In genomic region chr17:58219007-58219788, GRCh38 we compare ENCODE assay signal across 8 cellular contexts. TPM values are rescaled to one million over a fixed set of nuclear protein-coding genes. Genes with fewer than 3 reads are reported as not detected.
DNase-seq lines count a peak whose midpoint lies in the region; ATAC-seq, FAIRE-seq and TF ChIP-seq lines count a peak whose summit lies in the region.

Gene MKS1 (minus strand): TSS chr17:58219255. CDS start chr17:58219230, 25 bp downstream.

- intact Hi-C loops in activated T-helper 2 cell treated with anti-CD3 and anti-CD28 coated beads, Interferon-gamma antibody, Interleukin-2, Interleukin-4, amounts not matched to agents 10 μg/mL and 5 μg/mL and 100 μg/mL, durations not matched to agents 14 hours and 24 hours and 36 hours (cut with micrococcal nuclease): no loop called here

- peak within 1 kb of the TSS; percentile 96 for H3K4me3 Mint-ChIP-seq in activated T-helper 2 cell treated with anti-CD3 and anti-CD28 coated beads, Interferon-gamma antibody, Interleukin-2, Interleukin-4, amounts not matched to agents 10 μg/mL and 5 μg/mL and 100 μg/mL, durations not matched to agents 14 hours and 24 hours and 36 hours (ENCODE audit: low read depth)
- peak within 1 kb of the TSS; percentile 90 to 94 (median 92) for H3K4me3 Mint-ChIP-seq in nephron

- H3K4me3 ChIP-seq in fibroblast of pulmonary artery (replicated peaks; ENCODE audit: low read depth, low read length): peak within 1 kb of the TSS; percentile 87

- peak; percentile 96 for TF ChIP-seq POLR2A in H54 (IDR thresholded peaks at IDR 0.05; ENCODE audit: low read depth, low read length)

- H3K4me1 Mint-ChIP-seq in activated T-helper 2 cell treated with anti-CD3 and anti-CD28 coated beads, Interferon-gamma antibody, Interleukin-2, Interleukin-4, amounts not matched to agents 10 μg/mL and 5 μg/mL and 100 μg/mL, durations not matched to agents 14 hours and 24 hours and 36 hours (ENCODE audit: low read depth): peaks cover 28% of the 10 kb centered on the region
- H3K4me1 Mint-ChIP-seq in nephron: peaks cover 6% of the 10 kb centered on the region

- H3K9me3 Mint-ChIP-seq in activated T-helper 2 cell treated with anti-CD3 and anti-CD28 coated beads, Interferon-gamma antibody, Interleukin-2, Interleukin-4, amounts not matched to agents 10 μg/mL and 5 μg/mL and 100 μg/mL, durations not matched to agents 14 hours and 24 hours and 36 hours: no peaks in the 10 kb centered on the region
- H3K9me3 Mint-ChIP-seq in nephron: no peaks in the 10 kb centered on the region

- DNase-seq in G401 (ENCODE audit: low spot score) (peak; percentile 91), H54 (ENCODE audit: insufficient read length, low spot score) (peak; percentile 99), LoVo (ENCODE audit: low spot score) (peak; percentile 95), RWPE1 (ENCODE audit: low spot score) (peak; percentile 98), fibroblast of pulmonary artery (ENCODE audit: low read depth) (peak; percentile 93)
- peak; percentile 95 for DNase-seq in activated T-helper 2 cell treated with anti-CD3 and anti-CD28 coated beads, Interferon-gamma antibody, Interleukin-2, Interleukin-4, amounts not matched to agents 10 μg/mL and 5 μg/mL and 100 μg/mL, durations not matched to agents 14 hours and 24 hours and 36 hours (ENCODE audit: low spot score)
- DNase-seq in stimulated activated naive CD8-positive, alpha-beta T cell treated with anti-CD3 and anti-CD28 coated beads, Interleukin-15, Interleukin-2, amounts not matched to agents 100 U/mL and 50 U/mL, for 24 hours: peak; percentile 96

- POLR2A ChIA-PET in RWPE1 (lab: Yijun Ruan, JAX; ENCODE audit: low non-redundant PET): no interaction called here

- peak; percentile 90 for FAIRE-seq in H54 (lab: Jason Lieb, UNC)

- peak within 1 kb of the TSS; percentile 66 for H3K27ac ChIP-seq in RWPE1

- H3K27me3 Mint-ChIP-seq in activated T-helper 2 cell treated with anti-CD3 and anti-CD28 coated beads, Interferon-gamma antibody, Interleukin-2, Interleukin-4, amounts not matched to agents 10 μg/mL and 5 μg/mL and 100 μg/mL, durations not matched to agents 14 hours and 24 hours and 36 hours (ENCODE audit: low read depth): peaks cover 8% of the 10 kb centered on the region
- peaks cover 15% of the 10 kb centered on the region for H3K27me3 Mint-ChIP-seq in nephron (ENCODE audit: low read depth)

- in situ Hi-C loops in G401 (cut with HindIII; ENCODE audit: low sequenced_read_pairs): no loop called here

- ATAC-seq in stimulated activated naive CD8-positive, alpha-beta T cell treated with anti-CD3 and anti-CD28 coated beads, Interleukin-15, Interleukin-2, amounts not matched to agents 100 U/mL and 50 U/mL, for 24 hours: peak; percentile 99

- peak within 1 kb of the TSS; percentile 93 for H3K27ac Mint-ChIP-seq in activated T-helper 2 cell treated with anti-CD3 and anti-CD28 coated beads, Interferon-gamma antibody, Interleukin-2, Interleukin-4, amounts not matched to agents 10 μg/mL and 5 μg/mL and 100 μg/mL, durations not matched to agents 14 hours and 24 hours and 36 hours
- peak within 1 kb of the TSS; percentile 48 to 90 (median 62) for H3K27ac Mint-ChIP-seq in nephron

- H3K36me3 Mint-ChIP-seq in activated T-helper 2 cell treated with anti-CD3 and anti-CD28 coated beads, Interferon-gamma antibody, Interleukin-2, Interleukin-4, amounts not matched to agents 10 μg/mL and 5 μg/mL and 100 μg/mL, durations not matched to agents 14 hours and 24 hours and 36 hours (ENCODE audit: low read depth): peaks cover 2% of the 10 kb centered on the region
- peaks cover 4% of the 10 kb centered on the region for H3K36me3 Mint-ChIP-seq in nephron (ENCODE audit: low read depth)

- CTCF ChIA-PET in RWPE1 (lab: Yijun Ruan, JAX): interaction anchor here (0.6 to 1.7 kb wide), 7 partner anchors 9 to 187 kb away, joined by 3 to 6 read pairs (median 3); no protein-coding TSS in a partner anchor

- peak; percentile 72 for TF ChIP-seq CTCF in RWPE1 (conservative IDR thresholded peaks at IDR 0.05; ENCODE audit: low read depth)
- TF ChIP-seq CTCF in fibroblast of pulmonary artery (IDR thresholded peaks at IDR 0.05; ENCODE audit: low read length, missing control alignments): peak; percentile 54
- peak; percentile 74 to 84 (median 81) for TF ChIP-seq CTCF in nephron (IDR thresholded peaks at IDR 0.05; ENCODE audit: unreplicated experiment in 3 of 3)

RNA-seq across cellular contexts. Expression of gene MKS1, which starts in this region (rescaled TPM):
- total RNA-seq in G401 (2014; rRNA removed; shearing (Covaris generic)): 15.3 and 17.8 TPM in 2 replicates
- 18.8 and 20.5 TPM in 2 replicates for total RNA-seq in activated T-helper 2 cell treated with anti-CD3 and anti-CD28 coated beads, Interferon-gamma antibody, Interleukin-2, Interleukin-4, amounts not matched to agents 10 μg/mL and 5 μg/mL and 100 μg/mL, durations not matched to agents 14 hours and 24 hours and 36 hours

Comparison
In these comparisons a context has a peak if more than half of its experiments do, and no peak if none do; other contexts are left out.
1. Peak in every context shown above with its lines: DNase-seq, ATAC-seq, H3K4me3 ChIP-seq and H3K27ac ChIP-seq.